ENCODE assay signal across 13 cellular contexts in genomic region chr17:2124391-2124790, GRCh38.
DNase-seq lines count a peak whose midpoint lies in the region; ATAC-seq and TF ChIP-seq lines count a peak whose summit lies in the region.
"Had no signal": no experiment of that assay in that cellular context is flagged by ENCODE, and none has a peak within 500 bp of the region (broad histone marks: within the 10 kb centered on the region; RNA-seq: fewer than 3 reads in every experiment).

No MANE protein-coding gene starts in this region.

- no peak overlapping the region for H2AFZ ChIP-seq in OCI-LY1 (ENCODE audit: low read length)
- H2AFZ ChIP-seq in hepatocyte: no peak overlapping the region

- H3K27me3 ChIP-seq in OCI-LY1 (ENCODE audit: insufficient read depth, low read length) (no peaks in the 10 kb centered on the region), hepatocyte (no peaks in the 10 kb centered on the region)

- H3K4me2 ChIP-seq in OCI-LY1 (ENCODE audit: low read length): no peak overlapping the region
- no peak overlapping the region for H3K4me2 ChIP-seq in hepatocyte

- no peaks in the 10 kb centered on the region for H3F3A ChIP-seq in OCI-LY1 (ENCODE audit: insufficient read depth, low read length)

- ATAC-seq in HG02884 (IDR thresholded peaks at IDR 0.05; ENCODE audit: unreplicated experiment) (no peak), SK-N-SH treated with all-trans-retinoic acid at 6 μM for 48 hours (no peak)

- H3K9ac ChIP-seq in OCI-LY1 (ENCODE audit: low read length): no peak overlapping the region

- H3K36me3 ChIP-seq in OCI-LY1 (ENCODE audit: insufficient read depth, low read length) (0 out of 2 replicates have a peak, but pooled peaks cover 3% of the 10 kb centered on the region), hepatocyte (replicated peaks; ENCODE audit: insufficient read depth, low read depth) (no peaks in the 10 kb centered on the region)

- DNase-seq in NCI-H82 (lab: John Stamatoyannopoulos, UW): peak; percentile 34
- no peak for DNase-seq in NCI-H82 treated with DMSO at 0.1 percent for 48 hours (lab: John Stamatoyannopoulos, UW; ENCODE audit: unreplicated experiment)
- DNase-seq in hepatocyte (ENCODE audit: low spot score): no peak
- no peak for DNase-seq in NCI-H524 treated with DMSO at 0.1 percent for 48 hours (lab: John Stamatoyannopoulos, UW)
- DNase-seq: activated CD4-positive, alpha-beta T cell treated with anti-CD3 and anti-CD28 coated beads, Interleukin-2, amount 50 U/mL, for 1 hour; DMS79; NCI-H2227 treated with DMSO at 0.1 percent for 48 hours; SHP77 treated with DMSO at 0.1 percent for 48 hours had no signal

- H4K20me1 ChIP-seq in OCI-LY1 (ENCODE audit: insufficient read depth, low read length) (no peaks in the 10 kb centered on the region), hepatocyte (ENCODE audit: insufficient read depth, poor library complexity, severe bottlenecking) (no peaks in the 10 kb centered on the region)

- no peak for TF ChIP-seq CTCF in OCI-LY1 (IDR thresholded peaks at IDR 0.05; ENCODE audit: low read length)
- TF ChIP-seq CTCF in hepatocyte (IDR thresholded peaks at IDR 0.05; ENCODE audit: poor library complexity): no peak

- H3K79me2 ChIP-seq in OCI-LY1 (ENCODE audit: insufficient read depth, low read length) (no peaks in the 10 kb centered on the region), hepatocyte (no peaks in the 10 kb centered on the region)

- H3K4me1 ChIP-seq in OCI-LY1 (ENCODE audit: insufficient read depth, low read length, severe bottlenecking) (peaks cover 27% of the 10 kb centered on the region), hepatocyte (ENCODE audit: insufficient read depth) (peaks cover 22% of the 10 kb centered on the region)

- H3K9me3 ChIP-seq in OCI-LY1 (ENCODE audit: low read length) (no peaks in the 10 kb centered on the region), hepatocyte (ENCODE audit: low read depth) (no peaks in the 10 kb centered on the region)

- H3K4me3 ChIP-seq in OCI-LY1 (ENCODE audit: low read depth, low read length, poor library complexity, severe bottlenecking) (no peak overlapping the region), hepatocyte (no peak overlapping the region), skin epidermis (no peak overlapping the region)

- H3K27ac ChIP-seq in OCI-LY1 (ENCODE audit: low read depth, low read length, poor library complexity, severe bottlenecking): peak overlapping the region; percentile 56
- peak overlapping the region; percentile 71 for H3K27ac ChIP-seq in hepatocyte
- H3K27ac ChIP-seq in skin epidermis: peak overlapping the region in 17 of 21 experiments; percentile 38 to 79 (median 68)
- H3K27ac ChIP-seq: 22Rv1 had no signal

- no peaks in the 10 kb centered on the region for H3K9me2 ChIP-seq in OCI-LY1 (ENCODE audit: low read depth, low read length)
- no peaks in the 10 kb centered on the region for H3K9me2 ChIP-seq in hepatocyte (replicated peaks; ENCODE audit: insufficient read depth)

- WGBS in hepatocyte (ENCODE audit: low lambda C conversion rate, missing lambda C conversion rate): 52% methylated on average over 6 of the region's 6 CpGs

TF ChIP-seq in SK-N-SH treated with all-trans-retinoic acid at 6 μM for 48 hours, 23 proteins besides CTCF, POLR2A, EP300 and RAD21:
- no peak for TF ChIP-seq SNAI2 (CRISPR knock-in tag; IDR thresholded peaks at IDR 0.05)
- TF ChIP-seq GLIS3 (CRISPR knock-in tag; IDR thresholded peaks at IDR 0.05): no peak
- TF ChIP-seq TCF4 (CRISPR knock-in tag; IDR thresholded peaks at IDR 0.05; ENCODE audit: borderline replicate concordance): no peak
- no peak for TF ChIP-seq ARNTL (CRISPR knock-in tag; IDR thresholded peaks at IDR 0.05; ENCODE audit: borderline replicate concordance, low read depth)
- no peak for TF ChIP-seq POU6F1 (CRISPR knock-in tag; IDR thresholded peaks at IDR 0.05; ENCODE audit: borderline replicate concordance, low read depth)
- no peak for TF ChIP-seq ZC3H10 (CRISPR knock-in tag; IDR thresholded peaks at IDR 0.05)
- no peak for TF ChIP-seq ZFP30 (CRISPR knock-in tag; IDR thresholded peaks at IDR 0.05)
- no peak for TF ChIP-seq ESRRG (CRISPR knock-in tag; IDR thresholded peaks at IDR 0.05)
- TF ChIP-seq ZNF565 (CRISPR knock-in tag; conservative IDR thresholded peaks at IDR 0.05; ENCODE audit: low read depth): no peak
